22 cellular contexts compared by ENCODE assay signal in the genomic region with DNA sequence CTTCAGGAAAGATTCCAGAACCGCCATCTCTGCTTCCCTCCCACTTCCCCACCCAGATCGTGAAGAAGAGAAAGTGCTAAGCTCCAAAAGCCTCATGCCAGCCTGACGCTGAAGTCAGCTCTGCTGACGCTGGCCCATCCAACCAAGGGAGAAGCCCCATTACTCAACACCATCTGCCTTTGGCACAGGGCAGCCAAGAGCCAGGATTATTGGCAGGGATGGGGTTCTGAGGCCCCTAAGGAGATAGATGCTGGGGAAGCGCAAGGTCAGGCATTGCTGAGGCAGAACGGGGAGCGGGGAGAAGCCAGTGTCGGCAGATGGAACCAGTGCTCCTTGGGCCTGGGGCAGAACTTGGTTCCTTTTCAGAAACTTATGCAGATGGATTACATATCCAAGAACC.
"Had no signal": no experiment of that assay in that cellular context is flagged by ENCODE, and none has a peak within 500 bp of the region (broad histone marks: within the 10 kb centered on the region; RNA-seq: fewer than 3 reads in every experiment).

No MANE protein-coding gene starts in this region.

- H3K36me3 Mint-ChIP-seq: mesothelial cell of epicardium; naive B cell; natural killer cell treated with Interleukin-12 subunit alpha and Interleukin-12 subunit beta and Interleukin-15 and Interleukin-18, amount 100 ng/mL, for 72 hours; stimulated activated effector memory CD8-positive, alpha-beta T cell treated with anti-CD3 and anti-CD28 coated beads, Interleukin-12 subunit alpha, Interleukin-12 subunit beta, amount 100 ng/mL, for 72 hours had no signal

- DNase-seq: cortex of kidney; effector memory CD8-positive, alpha-beta T cell; gastrocnemius medialis; head of caudate nucleus; mesenchymal stem cell; mucosa of descending colon; naive B cell; sigmoid colon; stimulated activated CD4-positive, alpha-beta T cell treated with anti-CD3 and anti-CD28 coated beads, Interleukin-2, amount 100 ng/mL, for 24 hours; stimulated activated CD4-positive, alpha-beta T cell treated with anti-CD3 and anti-CD28 coated beads, Interleukin-4, amount 100 ng/mL, for 24 hours; stimulated activated naive CD4-positive, alpha-beta T cell treated with Interleukin-2 at 50 U/mL for 16 hours; stomach; thyroid gland; trophoblast cell had no signal

- H3K27ac ChIP-seq: gastrocnemius medialis, parathyroid adenoma, prostate gland, right atrium auricular region, sigmoid colon, stomach, thyroid gland, vagina had no signal

- H3K27ac Mint-ChIP-seq: effector memory CD8-positive, alpha-beta T cell; mesothelial cell of epicardium; naive B cell; natural killer cell treated with Interleukin-12 subunit alpha and Interleukin-12 subunit beta and Interleukin-15 and Interleukin-18, amount 100 ng/mL, for 72 hours; stimulated activated effector memory CD8-positive, alpha-beta T cell treated with anti-CD3 and anti-CD28 coated beads, Interleukin-12 subunit alpha, Interleukin-12 subunit beta, amount 100 ng/mL, for 72 hours had no signal

- H3K9me3 ChIP-seq: gastrocnemius medialis, mucosa of descending colon, prostate gland, right atrium auricular region, sigmoid colon, stomach, thyroid gland, vagina had no signal

- H3K9me3 Mint-ChIP-seq: mesothelial cell of epicardium, neural crest cell had no signal

- H3K36me3 ChIP-seq: gastrocnemius medialis, prostate gland, right atrium auricular region, sigmoid colon, stomach, thyroid gland, vagina had no signal

- H3K4me3 ChIP-seq: gastrocnemius medialis, mucosa of descending colon, prostate gland, right atrium auricular region, sigmoid colon, stomach, thyroid gland, vagina had no signal

- H3K9ac ChIP-seq: parathyroid adenoma had no signal

- H3K4me1 Mint-ChIP-seq: neural crest cell had no signal

- H3K4me3 Mint-ChIP-seq: effector memory CD8-positive, alpha-beta T cell; mesothelial cell of epicardium; naive B cell; natural killer cell treated with Interleukin-12 subunit alpha and Interleukin-12 subunit beta and Interleukin-15 and Interleukin-18, amount 100 ng/mL, for 72 hours; neural crest cell; stimulated activated effector memory CD8-positive, alpha-beta T cell treated with anti-CD3 and anti-CD28 coated beads, Interleukin-12 subunit alpha, Interleukin-12 subunit beta, amount 100 ng/mL, for 72 hours had no signal

- H3K4me1 ChIP-seq: parathyroid adenoma, prostate gland, right atrium auricular region, sigmoid colon, stomach, thyroid gland, vagina had no signal

- H2AFZ ChIP-seq: parathyroid adenoma had no signal

- H3K27me3 ChIP-seq: gastrocnemius medialis, right atrium auricular region, thyroid gland, vagina had no signal

- H3K79me2 ChIP-seq: parathyroid adenoma had no signal
